ENCODE assay signal across 1 cellular context in genomic region chr17:29005936-29006438, GRCh38.
TF ChIP-seq lines count a peak whose summit lies in the region.

Gene SEZ6 (minus strand): TSS chr17:29006033. CDS start chr17:29005869, 164 bp downstream.

TF ChIP-seq in WTC11, 78 proteins besides CTCF, POLR2A, EP300 and RAD21 (continued from another document and continues in another):
- peak; percentile 97 for TF ChIP-seq ARID4B (CRISPR knock-in tag; IDR thresholded peaks at IDR 0.05; ENCODE audit: borderline replicate concordance)
- TF ChIP-seq CDX4 (CRISPR knock-in tag; IDR thresholded peaks at IDR 0.05; ENCODE audit: borderline replicate concordance): no peak
- TF ChIP-seq AFF4 (CRISPR knock-in tag; IDR thresholded peaks at IDR 0.05; ENCODE audit: borderline replicate concordance): peak; percentile 62; the same call in 1 of the 2 replicates
- no peak for TF ChIP-seq ZNF532 (CRISPR knock-in tag; IDR thresholded peaks at IDR 0.05; ENCODE audit: borderline replicate concordance)
- TF ChIP-seq ZBTB21 (CRISPR knock-in tag; IDR thresholded peaks at IDR 0.05; ENCODE audit: borderline replicate concordance): peak; percentile 91
- peak; percentile 87; the same call in 1 of the 2 replicates for TF ChIP-seq E2F4 (CRISPR knock-in tag; IDR thresholded peaks at IDR 0.05; ENCODE audit: borderline replicate concordance, low read depth)
- TF ChIP-seq ZNF425 (CRISPR knock-in tag; conservative IDR thresholded peaks at IDR 0.05): no peak
- peak; percentile 97 for TF ChIP-seq ZNF232 (CRISPR knock-in tag; IDR thresholded peaks at IDR 0.05)
- TF ChIP-seq MAX (CRISPR knock-in tag; IDR thresholded peaks at IDR 0.05): peak; percentile 50; the same call in 1 of the 2 replicates
- TF ChIP-seq STAT6 (CRISPR knock-in tag; conservative IDR thresholded peaks at IDR 0.05; ENCODE audit: low read depth): peak; percentile 91; the same call in 1 of the 2 replicates
- no peak for TF ChIP-seq ATF2 (CRISPR knock-in tag; IDR thresholded peaks at IDR 0.05; ENCODE audit: borderline replicate concordance, low read depth)
- TF ChIP-seq HMGXB4 (CRISPR knock-in tag; IDR thresholded peaks at IDR 0.05): 0 out of 2 replicates have a peak, but pooled peaks have one; percentile 39
- peak; percentile 53; the same call in 1 of the 2 replicates for TF ChIP-seq E2F5 (CRISPR knock-in tag; IDR thresholded peaks at IDR 0.05)
- TF ChIP-seq IRF2 (CRISPR knock-in tag; IDR thresholded peaks at IDR 0.05; ENCODE audit: borderline replicate concordance, low read depth): peak; percentile 79; the same call in 1 of the 2 replicates
